Comparison of ENCODE assay signal across 9 cellular contexts in genomic region chr16:87952751-87953150, GRCh38. TPM values are rescaled to one million over a fixed set of nuclear protein-coding genes. Genes with fewer than 3 reads are reported as not detected.
DNase-seq lines count a peak whose midpoint lies in the region; ATAC-seq and TF ChIP-seq lines count a peak whose summit lies in the region.
"Had no signal": no experiment of that assay in that cellular context is flagged by ENCODE, and none has a peak within 500 bp of the region (broad histone marks: within the 10 kb centered on the region; RNA-seq: fewer than 3 reads in every experiment).

No MANE protein-coding gene starts in this region.

- peak overlapping the region; percentile 99 for H3K9ac ChIP-seq in HCT116 (ENCODE audit: low read length)
- peak overlapping the region in 2 of 3 donors; percentile 36 to 95 for H3K9ac ChIP-seq in skeletal muscle tissue (ENCODE audit: low read depth in 1 of 3, low read length in 3 of 3)

- CTCF ChIA-PET in HCT116 (lab: Charles Lee), result no interaction called here

- no TSS peak for BruUV-seq in HCT116 (replicated peaks; lab: Mats Ljungman, UMichigan)

- POLR2A ChIA-PET in HCT116 (lab: Charles Lee), result interaction anchor here (1.2 kb wide), 1 partner anchor 10 kb away, joined by 3 read pairs; no protein-coding TSS in a partner anchor

- H3K27me3 ChIP-seq in HCT116 (ENCODE audit: insufficient read depth, low read length) (no peaks in the 10 kb centered on the region), skeletal muscle tissue (ENCODE audit: control insufficient read depth in 3 of 3, insufficient read depth in 3 of 3, low read length in 3 of 3) (no peaks in the 10 kb centered on the region)

- intact Hi-C loops in HCT116 (cut with micrococcal nuclease), result no loop called here

- H4K20me1 ChIP-seq in HCT116 (ENCODE audit: insufficient read depth), result no peaks in the 10 kb centered on the region

- H3K4me2 ChIP-seq in HCT116 (ENCODE audit: low read length), result peak overlapping the region; percentile 90

- TF ChIP-seq RAD21 in HCT116 (IDR thresholded peaks at IDR 0.05; ENCODE audit: low read depth), result no peak

- H3K27ac ChIP-seq in HCT116 (ENCODE audit: low read depth, low read length) (peak overlapping the region; percentile 97; the same call in 1 of the 2 replicates), skeletal muscle tissue (ENCODE audit: low read depth, low read length) (no peak overlapping the region)

- no peak for TF ChIP-seq POLR2A in HCT116 (IDR thresholded peaks at IDR 0.05; ENCODE audit: borderline replicate concordance, extremely low read depth, insufficient read depth, insufficient read length)

- no peak overlapping the region for H2AFZ ChIP-seq in HCT116 (ENCODE audit: low read depth, low read length, poor library complexity, severe bottlenecking)

- H3K36me3 ChIP-seq in HCT116 (ENCODE audit: control insufficient read depth in 1 of 2, insufficient read depth in 2 of 2, low read length in 2 of 2) (peaks cover 0 to 16% of the 10 kb centered on the region in 2 experiments; a peak in 2 of 4 replicates), skeletal muscle tissue (ENCODE audit: control insufficient read depth in 3 of 3, insufficient read depth in 3 of 3, low read length in 3 of 3) (peaks cover 6 to 7% (median 6%) of the 10 kb centered on the region in 3 donors)

- H3K4me1 ChIP-seq in HCT116 (ENCODE audit: control insufficient read depth in 1 of 2, insufficient read depth in 2 of 2, low read length in 2 of 2), result peaks cover 15 to 23% of the 10 kb centered on the region in 2 experiments
- H3K4me1 ChIP-seq in skeletal muscle tissue (ENCODE audit: control insufficient read depth in 3 of 3, insufficient read depth in 3 of 3, low read length in 3 of 3), result peaks cover 39 to 47% (median 40%) of the 10 kb centered on the region in 3 donors

- ATAC-seq in HCT116 (no peak), HG02884 (IDR thresholded peaks at IDR 0.05; ENCODE audit: unreplicated experiment) (no peak)

- no peak for TF ChIP-seq CTCF in HCT116 (IDR thresholded peaks at IDR 0.05 in 2 of 3, conservative IDR thresholded peaks at IDR 0.05 in 1 of 3; ENCODE audit: borderline replicate concordance in 1 of 3, insufficient read depth in 1 of 3, low read depth in 2 of 3, low read length in 2 of 3)
- TF ChIP-seq CTCF in WI38 (IDR thresholded peaks at IDR 0.05; ENCODE audit: low read depth, low read length), result no peak
- no peak for TF ChIP-seq CTCF in fibroblast of the aortic adventitia (IDR thresholded peaks at IDR 0.05; ENCODE audit: insufficient read depth, low read length)
- no peak for TF ChIP-seq CTCF in GM20000 (IDR thresholded peaks at IDR 0.05; ENCODE audit: extremely low read depth, missing control alignments)

- peaks cover 61% of the 10 kb centered on the region for H3K79me2 ChIP-seq in HCT116 (ENCODE audit: insufficient read depth, low read length)

- H3K4me3 ChIP-seq in HCT116 (replicated peaks in 1 of 2; ENCODE audit: low read depth in 1 of 2, low read length in 2 of 2) (peak overlapping the region; percentile 61 to 99), WI38 (ENCODE audit: low read depth, low read length) (peak overlapping the region; percentile 90), fibroblast of the aortic adventitia (ENCODE audit: low read depth, low read length) (peak overlapping the region; percentile 73), skeletal muscle tissue (ENCODE audit: low read length in 3 of 3) (peak overlapping the region in 2 of 3 donors; percentile 86 to 90)

- RAD21 ChIA-PET in HCT116 (lab: Charles Lee; ENCODE audit: low non-redundant PET in 1 of 2, low total read pairs in 2 of 2, uncharacterized antibody in 2 of 2, unreplicated experiment in 2 of 2), result no interaction called here

- DNase-seq in HCT116 (ENCODE audit: low read depth, low spot score), result no peak
- DNase-seq in fibroblast of the aortic adventitia (ENCODE audit: low read depth), result no peak
- DNase-seq in stimulated activated CD4-positive, alpha-beta T cell treated with anti-CD3 and anti-CD28 coated beads, Interleukin-4, amount 100 ng/mL, for 24 hours, result no peak
- no peak for DNase-seq in GM20000 (ENCODE audit: low spot score)
- DNase-seq in NCI-H1930 (lab: John Stamatoyannopoulos, UW), result no peak

- no peaks in the 10 kb centered on the region for H3K9me2 ChIP-seq in HCT116 (ENCODE audit: insufficient read depth)

- no peaks in the 10 kb centered on the region for H3K9me3 ChIP-seq in HCT116 (ENCODE audit: control insufficient read depth in 1 of 2, insufficient read depth in 1 of 2, low read depth in 1 of 2, low read length in 2 of 2)
- no peaks in the 10 kb centered on the region for H3K9me3 ChIP-seq in skeletal muscle tissue (ENCODE audit: control insufficient read depth in 3 of 3, low read length in 3 of 3)

TF ChIP-seq in HCT116, 20 proteins besides CTCF, POLR2A, EP300 and RAD21:
- no peak for TF ChIP-seq CEBPB (IDR thresholded peaks at IDR 0.05; ENCODE audit: low read depth)
- no peak for TF ChIP-seq ZNF274 (IDR thresholded peaks at IDR 0.05; ENCODE audit: low read depth, low read length)
- TF ChIP-seq SP1 (IDR thresholded peaks at IDR 0.05; ENCODE audit: low read depth), result no peak
- TF ChIP-seq, protein P1, sequence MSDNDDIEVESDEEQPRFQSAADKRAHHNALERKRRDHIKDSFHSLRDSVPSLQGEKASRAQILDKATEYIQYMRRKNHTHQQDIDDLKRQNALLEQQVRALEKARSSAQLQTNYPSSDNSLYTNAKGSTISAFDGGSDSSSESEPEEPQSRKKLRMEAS (IDR thresholded peaks at IDR 0.05), result no peak
- no peak for TF ChIP-seq JUND (IDR thresholded peaks at IDR 0.05)
- no peak for TF ChIP-seq EGR1 (IDR thresholded peaks at IDR 0.05; ENCODE audit: low read depth)
- no peak for TF ChIP-seq EZH2 (IDR thresholded peaks at IDR 0.05)
- TF ChIP-seq FOSL1 (IDR thresholded peaks at IDR 0.05; ENCODE audit: low read depth), result no peak
- no peak; the same call in 1 of the 2 replicates for TF ChIP-seq POLR2AphosphoS5 (IDR thresholded peaks at IDR 0.05; ENCODE audit: low read depth, low read length)
- TF ChIP-seq, protein P2, sequence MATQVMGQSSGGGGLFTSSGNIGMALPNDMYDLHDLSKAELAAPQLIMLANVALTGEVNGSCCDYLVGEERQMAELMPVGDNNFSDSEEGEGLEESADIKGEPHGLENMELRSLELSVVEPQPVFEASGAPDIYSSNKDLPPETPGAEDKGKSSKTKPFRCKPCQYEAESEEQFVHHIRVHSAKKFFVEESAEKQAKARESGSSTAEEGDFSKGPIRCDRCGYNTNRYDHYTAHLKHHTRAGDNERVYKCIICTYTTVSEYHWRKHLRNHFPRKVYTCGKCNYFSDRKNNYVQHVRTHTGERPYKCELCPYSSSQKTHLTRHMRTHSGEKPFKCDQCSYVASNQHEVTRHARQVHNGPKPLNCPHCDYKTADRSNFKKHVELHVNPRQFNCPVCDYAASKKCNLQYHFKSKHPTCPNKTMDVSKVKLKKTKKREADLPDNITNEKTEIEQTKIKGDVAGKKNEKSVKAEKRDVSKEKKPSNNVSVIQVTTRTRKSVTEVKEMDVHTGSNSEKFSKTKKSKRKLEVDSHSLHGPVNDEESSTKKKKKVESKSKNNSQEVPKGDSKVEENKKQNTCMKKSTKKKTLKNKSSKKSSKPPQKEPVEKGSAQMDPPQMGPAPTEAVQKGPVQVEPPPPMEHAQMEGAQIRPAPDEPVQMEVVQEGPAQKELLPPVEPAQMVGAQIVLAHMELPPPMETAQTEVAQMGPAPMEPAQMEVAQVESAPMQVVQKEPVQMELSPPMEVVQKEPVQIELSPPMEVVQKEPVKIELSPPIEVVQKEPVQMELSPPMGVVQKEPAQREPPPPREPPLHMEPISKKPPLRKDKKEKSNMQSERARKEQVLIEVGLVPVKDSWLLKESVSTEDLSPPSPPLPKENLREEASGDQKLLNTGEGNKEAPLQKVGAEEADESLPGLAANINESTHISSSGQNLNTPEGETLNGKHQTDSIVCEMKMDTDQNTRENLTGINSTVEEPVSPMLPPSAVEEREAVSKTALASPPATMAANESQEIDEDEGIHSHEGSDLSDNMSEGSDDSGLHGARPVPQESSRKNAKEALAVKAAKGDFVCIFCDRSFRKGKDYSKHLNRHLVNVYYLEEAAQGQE (IDR thresholded peaks at IDR 0.05; ENCODE audit: low read depth), result no peak
- no peak for TF ChIP-seq YY1 (IDR thresholded peaks at IDR 0.05; ENCODE audit: extremely low read depth, insufficient replicate concordance, low read depth, low read length)
- TF ChIP-seq ZFX (IDR thresholded peaks at IDR 0.05), result no peak
- no peak for TF ChIP-seq ZBTB33 (IDR thresholded peaks at IDR 0.05; ENCODE audit: extremely low read depth, insufficient replicate concordance, low read length)
- TF ChIP-seq CBX3 (IDR thresholded peaks at IDR 0.05; ENCODE audit: low read depth), result no peak
- no peak for TF ChIP-seq SRF (IDR thresholded peaks at IDR 0.05; ENCODE audit: low read depth)
- TF ChIP-seq ELF1 (IDR thresholded peaks at IDR 0.05; ENCODE audit: borderline replicate concordance, low read depth), result no peak
- TF ChIP-seq ATF3 (IDR thresholded peaks at IDR 0.05), result no peak
- TF ChIP-seq SIN3A (IDR thresholded peaks at IDR 0.05; ENCODE audit: low read depth), result no peak
- no peak for TF ChIP-seq TCF7L2 (IDR thresholded peaks at IDR 0.05; ENCODE audit: borderline replicate concordance, extremely low read depth, insufficient read depth, insufficient read length)

RNA-seq across cellular contexts. Expression of gene BANP, which starts 1.5 kb away (rescaled TPM):
- total RNA-seq in HCT116 (2021; ENCODE audit: unreplicated experiment) (37.2 TPM), fibroblast of the aortic adventitia (ENCODE audit: low replicate concordance) (15.5 and 30.4 TPM in 2 replicates), skeletal muscle tissue (28.2 TPM)
- 19.0 and 19.9 TPM in 2 replicates for polyA plus RNA-seq in HCT116 (2012)

RNA-seq across cellular contexts. Expression of gene CA5A, which starts 16.4 kb away (rescaled TPM):
- not detected for total RNA-seq in HCT116 (2021; ENCODE audit: unreplicated experiment)
- 0.03 TPM in 1 of 2 replicates, not detected in the other for polyA plus RNA-seq in HCT116 (2012)
- total RNA-seq in fibroblast of the aortic adventitia (ENCODE audit: low replicate concordance), result not detected in 2 replicates
- total RNA-seq in skeletal muscle tissue, result not detected
- total RNA-seq: renal cortical epithelial cell had no signal
